In genomic region chr7:150283605-150284004, GRCh38 we compare ENCODE assay signal across 13 cellular contexts. TPM values are rescaled to one million over a fixed set of nuclear protein-coding genes. Genes with fewer than 3 reads are reported as not detected.
A peak's percentile ranks its signal among the peaks of the same experiment; 100 is the strongest.
DNase-seq lines count a peak whose midpoint lies in the region; ATAC-seq, FAIRE-seq and TF ChIP-seq lines count a peak whose summit lies in the region.
"Not testable (repeated sequence)": the region's sequence is repeated elsewhere in the genome, so short reads cannot be mapped to it uniquely, and the experiment has no call there.
"Had no signal": no experiment of that assay in that cellular context is flagged by ENCODE, and none has a peak within 500 bp of the region (broad histone marks: within the 10 kb centered on the region; RNA-seq: fewer than 3 reads in every experiment).

No MANE protein-coding gene starts in this region.

- 31% methylated on average over 3 of the region's 6 CpGs for WGBS in K562 (ENCODE audit: insufficient coverage, low coverage, missing lambda C conversion rate)

- H3K4me1 ChIP-seq in HCT116 (ENCODE audit: control insufficient read depth in 1 of 2, insufficient read depth in 2 of 2, low read length in 2 of 2); K562 (replicated peaks in 1 of 2; ENCODE audit: control insufficient read depth in 2 of 2, insufficient read depth in 2 of 2, low read length in 2 of 2): not testable (repeated sequence)

- H3K36me3 ChIP-seq in HCT116 (ENCODE audit: control insufficient read depth in 1 of 2, insufficient read depth in 2 of 2, low read length in 2 of 2); K562 (ENCODE audit: control insufficient read depth, insufficient read depth, low read length): not testable (repeated sequence)

- CTCF ChIA-PET in HCT116 (lab: Charles Lee); activated CD4-positive, alpha-beta T cell treated with anti-CD3 and anti-CD28 coated beads for 36 hours (lab: Charles Lee); K562 (lab: Yijun Ruan, JAX; ENCODE audit: low intra/inter-chr PET ratio): not testable (repeated sequence)

- not testable (repeated sequence) for H3K4me3 ChIP-seq in HCT116 (replicated peaks in 1 of 2; ENCODE audit: low read depth in 1 of 2, low read length in 2 of 2); K562

- not testable (repeated sequence) for H3K36me3 Mint-ChIP-seq in activated CD4-positive, alpha-beta T cell treated with anti-CD3 and anti-CD28 coated beads for 36 hours (ENCODE audit: low read depth); activated T-helper 17 cell treated with anti-CD3 and anti-CD28 coated beads, Interleukin-2, amount 50 U/mL, for 72 hours (ENCODE audit: low read depth)

- BruUV-seq in HCT116 (replicated peaks; lab: Mats Ljungman, UMichigan); K562 (replicated peaks; lab: Mats Ljungman, UMichigan): not testable (repeated sequence)

- not testable (repeated sequence) for DNase-seq in HCT116 (ENCODE audit: low read depth, low spot score); activated CD4-positive, alpha-beta T cell treated with anti-CD3 and anti-CD28 coated beads for 36 hours; K562 (ENCODE audit: extremely low read depth in 1 of 4, low spot score in 3 of 4); stimulated activated naive CD8-positive, alpha-beta T cell treated with anti-CD3 and anti-CD28 coated beads, Interleukin-15, Interleukin-2, amounts not matched to agents 100 U/mL and 50 U/mL, for 24 hours
- DNase-seq in RKO (ENCODE audit: low spot score) (peak; percentile 26), kidney tubule cell (ENCODE audit: low spot score) (peak; percentile 26)

- POLR2A ChIA-PET in HCT116 (lab: Charles Lee); activated CD4-positive, alpha-beta T cell treated with anti-CD3 and anti-CD28 coated beads for 36 hours (lab: Charles Lee); K562 (lab: Yijun Ruan, JAX): not testable (repeated sequence)

- H3K9me3 ChIP-seq in HCT116 (ENCODE audit: control insufficient read depth in 1 of 2, insufficient read depth in 1 of 2, low read depth in 1 of 2, low read length in 2 of 2); K562 (replicated peaks; ENCODE audit: control insufficient read depth, insufficient read depth, low read depth, low read length): not testable (repeated sequence)

- not testable (repeated sequence) for H4K20me1 ChIP-seq in HCT116 (ENCODE audit: insufficient read depth); K562 (replicated peaks; ENCODE audit: control insufficient read depth, insufficient read depth, low read length)

- H3K27me3 ChIP-seq in HCT116 (ENCODE audit: insufficient read depth, low read length); K562 (ENCODE audit: control insufficient read depth in 2 of 2, insufficient read depth in 2 of 2, low read length in 2 of 2): not testable (repeated sequence)

- TF ChIP-seq POLR2A in HCT116 (IDR thresholded peaks at IDR 0.05; ENCODE audit: borderline replicate concordance, extremely low read depth, insufficient read depth, insufficient read length); K562 (conservative IDR thresholded peaks at IDR 0.05): not testable (repeated sequence)

- not testable (repeated sequence) for H3K27me3 Mint-ChIP-seq in activated CD4-positive, alpha-beta T cell treated with anti-CD3 and anti-CD28 coated beads for 36 hours; activated T-helper 17 cell treated with anti-CD3 and anti-CD28 coated beads, Interleukin-2, amount 50 U/mL, for 72 hours

- H3K9me3 Mint-ChIP-seq in activated CD4-positive, alpha-beta T cell treated with anti-CD3 and anti-CD28 coated beads for 36 hours (ENCODE audit: low read depth); activated T-helper 17 cell treated with anti-CD3 and anti-CD28 coated beads, Interleukin-2, amount 50 U/mL, for 72 hours: not testable (repeated sequence)

- not testable (repeated sequence) for H3K27ac Mint-ChIP-seq in activated CD4-positive, alpha-beta T cell treated with anti-CD3 and anti-CD28 coated beads for 36 hours; activated T-helper 17 cell treated with anti-CD3 and anti-CD28 coated beads, Interleukin-2, amount 50 U/mL, for 72 hours

- FAIRE-seq in K562 (lab: Jason Lieb, UNC) = peak; percentile 32

- not testable (repeated sequence) for TF ChIP-seq RAD21 in HCT116 (IDR thresholded peaks at IDR 0.05; ENCODE audit: low read depth); K562 (CRISPR knock-in tag; conservative IDR thresholded peaks at IDR 0.05 in 1 of 2, IDR thresholded peaks at IDR 0.05 in 1 of 2)

- not testable (repeated sequence) for H3K4me2 ChIP-seq in HCT116 (ENCODE audit: low read length); K562 (ENCODE audit: insufficient read depth, low read length)

- TF ChIP-seq CTCF in HCT116 (IDR thresholded peaks at IDR 0.05 in 2 of 3, conservative IDR thresholded peaks at IDR 0.05 in 1 of 3; ENCODE audit: borderline replicate concordance in 1 of 3, insufficient read depth in 1 of 3, low read depth in 2 of 3, low read length in 2 of 3); K562 (IDR thresholded peaks at IDR 0.05 in 2 of 3, conservative IDR thresholded peaks at IDR 0.05 in 1 of 3; ENCODE audit: insufficient read depth in 2 of 3, low read depth in 1 of 3, low read length in 3 of 3): not testable (repeated sequence)

- RAD21 ChIA-PET in HCT116 (lab: Charles Lee; ENCODE audit: low non-redundant PET in 1 of 2, low total read pairs in 2 of 2, uncharacterized antibody in 2 of 2, unreplicated experiment in 2 of 2) = not testable (repeated sequence)

- H3K9me1 ChIP-seq in K562 (ENCODE audit: control insufficient read depth, insufficient read depth, low read length) = not testable (repeated sequence)

- ATAC-seq in HCT116 (peak; percentile 80), K562 (0 out of 3 replicates have a peak, but pooled peaks have one; percentile 24), esophagus mucosa (peak; percentile 90)
- peak; percentile 91 for ATAC-seq in activated CD4-positive, alpha-beta T cell treated with anti-CD3 and anti-CD28 coated beads for 36 hours
- ATAC-seq in activated T-helper 17 cell treated with anti-CD3 and anti-CD28 coated beads, Interleukin-2, amount 50 U/mL, for 72 hours (replicated peaks) = peak; percentile 94
- ATAC-seq in stimulated activated naive CD8-positive, alpha-beta T cell treated with anti-CD3 and anti-CD28 coated beads, Interleukin-15, Interleukin-2, amounts not matched to agents 100 U/mL and 50 U/mL, for 24 hours = peak; percentile 82

- not testable (repeated sequence) for H3K9me2 ChIP-seq in HCT116 (ENCODE audit: insufficient read depth)

- TF ChIP-seq EP300 in K562 (IDR thresholded peaks at IDR 0.05; ENCODE audit: low read length) = not testable (repeated sequence)

- H3K4me3 Mint-ChIP-seq in activated CD4-positive, alpha-beta T cell treated with anti-CD3 and anti-CD28 coated beads for 36 hours; activated T-helper 17 cell treated with anti-CD3 and anti-CD28 coated beads, Interleukin-2, amount 50 U/mL, for 72 hours: not testable (repeated sequence)

- not testable (repeated sequence) for H3K27ac ChIP-seq in HCT116 (ENCODE audit: low read depth, low read length); K562 (ENCODE audit: extremely low read depth, low read depth, low read length)

- not testable (repeated sequence) for H2AFZ ChIP-seq in HCT116 (ENCODE audit: low read depth, low read length, poor library complexity, severe bottlenecking); K562 (ENCODE audit: low read depth, low read length)

- intact Hi-C loops in HCT116 (cut with micrococcal nuclease); activated CD4-positive, alpha-beta T cell treated with anti-CD3 and anti-CD28 coated beads for 36 hours (cut with DNase I, micrococcal nuclease); K562 (cut with micrococcal nuclease): not testable (repeated sequence)

- H3K9ac ChIP-seq in HCT116 (ENCODE audit: low read length); K562 (ENCODE audit: insufficient read depth in 1 of 2, low read depth in 2 of 2, low read length in 2 of 2): not testable (repeated sequence)

- not testable (repeated sequence) for H3K79me2 ChIP-seq in HCT116 (ENCODE audit: insufficient read depth, low read length); K562 (ENCODE audit: control insufficient read depth, insufficient read depth, low read length)

- in situ Hi-C loops in K562 (cut with MboI) = loop anchor here (25.0 kb wide), 1 partner anchor 479 kb away; no protein-coding TSS in a partner anchor

- H3K4me1 Mint-ChIP-seq in activated CD4-positive, alpha-beta T cell treated with anti-CD3 and anti-CD28 coated beads for 36 hours; activated T-helper 17 cell treated with anti-CD3 and anti-CD28 coated beads, Interleukin-2, amount 50 U/mL, for 72 hours: not testable (repeated sequence)

RNA-seq across cellular contexts. Expression of gene LRRC61, which starts 39.5 kb away (rescaled TPM):
- total RNA-seq in HCT116 (2021; ENCODE audit: unreplicated experiment) = 12.0 TPM
- polyA plus RNA-seq in HCT116 (2012) = 13.4 and 14.7 TPM in 2 replicates
- total RNA-seq in activated CD4-positive, alpha-beta T cell treated with anti-CD3 and anti-CD28 coated beads for 36 hours = 10 to 100 TPM; 13.0 to 17.4 TPM
- 10 to 100 TPM; 32.7 to 61.6 TPM for total RNA-seq in activated T-helper 17 cell treated with anti-CD3 and anti-CD28 coated beads, Interleukin-2, amount 50 U/mL, for 72 hours
- 114 and 182 TPM in 2 replicates for total RNA-seq in K562 (2011; cell fraction: chromatin; rRNA removed; ENCODE audit: low replicate concordance)
- total RNA-seq in K562 (2011; cell fraction: nucleolus; rRNA removed) = 129 and 134 TPM in 2 replicates
- total RNA-seq in K562 (2011; cell fraction: nucleoplasm; rRNA removed) = 113 and 123 TPM in 2 replicates
- 55.2 and 67.6 TPM in 2 replicates for total RNA-seq in K562 (2014; rRNA removed)
- 16.8 and 18.7 TPM in 2 replicates for total RNA-seq in K562 (2014; rRNA removed; fragmentation: Illumina TruSeq; extraction: Trizol)
- total RNA-seq in K562 (2015; rRNA removed; fragmentation: Illumina TruSeq; extraction: Trizol) = 35.2 and 37.8 TPM in 2 replicates
- 49.5 and 50.6 TPM in 2 replicates for total RNA-seq in K562 (2021)
- polyA plus RNA-seq in K562 (2011; rRNA removed) = 54.3 and 76.9 TPM in 2 replicates
- polyA plus RNA-seq in K562 (2011; cell fraction: cytosol; rRNA removed) = 138 and 194 TPM in 2 replicates
- 125 and 205 TPM in 2 replicates for polyA plus RNA-seq in K562 (2011; cell fraction: nucleus; rRNA removed)
- 81.4 and 86.4 TPM in 2 replicates for polyA plus RNA-seq in K562 (2012)
- polyA plus RNA-seq in K562 (2014; fragmentation: Illumina TruSeq; extraction: Trizol) = 18.4 and 35.6 TPM in 2 replicates
- polyA plus RNA-seq in K562 (2014; fragmentation: Nextera tagmentation; extraction: Ambion mirVana) = 1 to 10 TPM; 1.3 to 1.7 TPM
- 42.0 and 46.5 TPM in 2 replicates for polyA plus RNA-seq in K562 (2014; rRNA removed)
- 44.8 and 55.6 TPM in 2 replicates for polyA minus RNA-seq in K562 (2011; rRNA and poly(A)+ RNA removed)
- 94.8 and 130 TPM in 2 replicates for polyA minus RNA-seq in K562 (2011; cell fraction: cytosol; rRNA and poly(A)+ RNA removed)
- polyA minus RNA-seq in K562 (2011; cell fraction: nucleus; rRNA and poly(A)+ RNA removed) = 89.0 and 106 TPM in 2 replicates
- 9.6 TPM for total RNA-seq in esophagus mucosa
- total RNA-seq: A172, G401 had no signal

RNA-seq across cellular contexts. Expression of gene ACTR3C, which starts 39.7 kb away (rescaled TPM):
- total RNA-seq in HCT116 (2021; ENCODE audit: unreplicated experiment) (2.0 TPM), K562 (2014; rRNA removed) (12.1 and 12.9 TPM in 2 replicates), K562 (2014; rRNA removed; fragmentation: Illumina TruSeq; extraction: Trizol) (14.2 and 16.9 TPM in 2 replicates), K562 (2015; rRNA removed; fragmentation: Illumina TruSeq; extraction: Trizol) (14.8 and 16.8 TPM in 2 replicates), K562 (2021) (10.0 and 10.8 TPM in 2 replicates), esophagus mucosa (6.1 TPM)
- 0.94 and 1.2 TPM in 2 replicates for polyA plus RNA-seq in HCT116 (2012)
- 1 to 10 TPM; 3.2 to 4.7 TPM for total RNA-seq in activated CD4-positive, alpha-beta T cell treated with anti-CD3 and anti-CD28 coated beads for 36 hours
- 10 to 100 TPM in 1 of 2 donors, 1 to 10 TPM in 1; 9.4 to 11.1 TPM for total RNA-seq in activated T-helper 17 cell treated with anti-CD3 and anti-CD28 coated beads, Interleukin-2, amount 50 U/mL, for 72 hours
- 118 and 124 TPM in 2 replicates for total RNA-seq in K562 (2011; cell fraction: chromatin; rRNA removed; ENCODE audit: low replicate concordance)
- 77.7 and 87.2 TPM in 2 replicates for total RNA-seq in K562 (2011; cell fraction: nucleolus; rRNA removed)
- 81.8 and 110 TPM in 2 replicates for total RNA-seq in K562 (2011; cell fraction: nucleoplasm; rRNA removed)
- polyA plus RNA-seq in K562 (2011; rRNA removed) (28.1 and 35.4 TPM in 2 replicates), K562 (2014; fragmentation: Illumina TruSeq; extraction: Trizol) (12.2 and 13.4 TPM in 2 replicates), K562 (2014; fragmentation: Nextera tagmentation; extraction: Ambion mirVana) (10 to 100 TPM in 1 of 2 experiments, 1 to 10 TPM in 1; 9.0 to 13.3 TPM), K562 (2014; rRNA removed) (14.9 and 16.9 TPM in 2 replicates)
- polyA plus RNA-seq in K562 (2011; cell fraction: cytosol; rRNA removed) = 13.0 and 26.1 TPM in 2 replicates
- polyA plus RNA-seq in K562 (2011; cell fraction: nucleus; rRNA removed) = 30.3 and 45.3 TPM in 2 replicates
- polyA plus RNA-seq in K562 (2012) = 13.2 and 18.9 TPM in 2 replicates
- polyA minus RNA-seq in K562 (2011; rRNA and poly(A)+ RNA removed) = 61.6 and 72.6 TPM in 2 replicates
- 16.9 and 22.1 TPM in 2 replicates for polyA minus RNA-seq in K562 (2011; cell fraction: cytosol; rRNA and poly(A)+ RNA removed)
- polyA minus RNA-seq in K562 (2011; cell fraction: nucleus; rRNA and poly(A)+ RNA removed) = 75.1 and 126 TPM in 2 replicates
- total RNA-seq: H1 had no signal

RNA-seq across cellular contexts. Expression of gene RARRES2, which starts 57.8 kb away (rescaled TPM):
- 2.1 TPM for total RNA-seq in HCT116 (2021; ENCODE audit: unreplicated experiment)
- polyA plus RNA-seq in HCT116 (2012) = 0.22 and 0.25 TPM in 2 replicates
- not detected for total RNA-seq in activated CD4-positive, alpha-beta T cell treated with anti-CD3 and anti-CD28 coated beads for 36 hours
- total RNA-seq in activated T-helper 17 cell treated with anti-CD3 and anti-CD28 coated beads, Interleukin-2, amount 50 U/mL, for 72 hours = not detected
- total RNA-seq in K562 (2011; cell fraction: chromatin; rRNA removed; ENCODE audit: low replicate concordance) = not detected in 2 replicates
- not detected in 2 replicates for total RNA-seq in K562 (2011; cell fraction: nucleolus; rRNA removed)
- not detected in 2 replicates for total RNA-seq in K562 (2011; cell fraction: nucleoplasm; rRNA removed)
- not detected in 2 replicates for total RNA-seq in K562 (2014; rRNA removed)
- not detected in 2 replicates for total RNA-seq in K562 (2014; rRNA removed; fragmentation: Illumina TruSeq; extraction: Trizol)
- not detected in 2 replicates for total RNA-seq in K562 (2015; rRNA removed; fragmentation: Illumina TruSeq; extraction: Trizol)
- total RNA-seq in K562 (2021) = 1.7 and 1.8 TPM in 2 replicates
- polyA plus RNA-seq in K562 (2011; rRNA removed) = 0.11 TPM in 1 of 2 replicates, not detected in the other
- 0.51 and 0.55 TPM in 2 replicates for polyA plus RNA-seq in K562 (2011; cell fraction: cytosol; rRNA removed)
- 0.13 and 0.26 TPM in 2 replicates for polyA plus RNA-seq in K562 (2011; cell fraction: nucleus; rRNA removed)
- polyA plus RNA-seq in K562 (2012) = 0.21 and 0.33 TPM in 2 replicates
- not detected in 2 replicates for polyA plus RNA-seq in K562 (2014; fragmentation: Illumina TruSeq; extraction: Trizol)
- polyA plus RNA-seq in K562 (2014; fragmentation: Nextera tagmentation; extraction: Ambion mirVana) = not detected
- 0.23 TPM in 1 of 2 replicates, not detected in the other for polyA plus RNA-seq in K562 (2014; rRNA removed)
- polyA minus RNA-seq in K562 (2011; rRNA and poly(A)+ RNA removed) = not detected in 2 replicates
- polyA minus RNA-seq in K562 (2011; cell fraction: cytosol; rRNA and poly(A)+ RNA removed) = not detected in 2 replicates
- polyA minus RNA-seq in K562 (2011; cell fraction: nucleus; rRNA and poly(A)+ RNA removed) = not detected in 2 replicates
- 7.5 TPM for total RNA-seq in esophagus mucosa
- total RNA-seq: CD4-positive, CD25-positive, alpha-beta regulatory T cell; CD8-positive, alpha-beta memory T cell had no signal
- polyA plus RNA-seq: CD4-positive, CD25-positive, alpha-beta regulatory T cell; CD8-positive, alpha-beta memory T cell had no signal

Comparison
In these comparisons a context has a peak if more than half of its experiments do, and no peak if none do; other contexts are left out.
1. ATAC-seq: peak in every context shown above with its lines; median percentile 94 in activated T-helper 17 cell treated with anti-CD3 and anti-CD28 coated beads, Interleukin-2, amount 50 U/mL, for 72 hours; 91 in activated CD4-positive, alpha-beta T cell treated with anti-CD3 and anti-CD28 coated beads for 36 hours; 90 in esophagus mucosa; 82 in stimulated activated naive CD8-positive, alpha-beta T cell treated with anti-CD3 and anti-CD28 coated beads, Interleukin-15, Interleukin-2, amounts not matched to agents 100 U/mL and 50 U/mL, for 24 hours; 80 in HCT116; 24 in K562.